8 cellular contexts compared by ENCODE assay signal in genomic region chr3:72155391-72156064, GRCh38.
DNase-seq lines count a peak whose midpoint lies in the region; ATAC-seq and TF ChIP-seq lines count a peak whose summit lies in the region.

No MANE protein-coding gene starts in this region.

- no peak overlapping the region for H3K4me3 ChIP-seq in HFF-Myc (replicated peaks; ENCODE audit: low read depth, low read length)
- H3K4me3 ChIP-seq in kidney epithelial cell (ENCODE audit: low read depth, low read length): no peak overlapping the region
- no peak overlapping the region for H3K4me3 ChIP-seq in stomach smooth muscle (ENCODE audit: low read length in 2 of 2)

- no peaks in the 10 kb centered on the region for H3K9me3 ChIP-seq in stomach smooth muscle (ENCODE audit: control insufficient read depth in 2 of 2, low read length in 2 of 2)

- H3K36me3 ChIP-seq in kidney epithelial cell (ENCODE audit: control insufficient read depth, insufficient read depth, low read length) (no peaks in the 10 kb centered on the region), stomach smooth muscle (ENCODE audit: control insufficient read depth in 2 of 2, insufficient read depth in 2 of 2, low read length in 2 of 2) (no peaks in the 10 kb centered on the region)

- peaks cover 28% of the 10 kb centered on the region for H3K4me1 ChIP-seq in stomach smooth muscle (ENCODE audit: control insufficient read depth, insufficient read depth, low read length)

- H3K27ac Mint-ChIP-seq in activated T-helper 1 cell treated with anti-CD3 and anti-CD28 coated beads, Interleukin-12 subunit alpha, Interleukin-12 subunit beta, Interleukin-2, Interleukin-4 antibody, amounts not matched to agents 30 ng/mL and 10 ng/mL and 1 ng/mL, durations not matched to agents 14 hours and 24 hours and 36 hours: no peak overlapping the region

- peaks cover 3% of the 10 kb centered on the region for H3K27me3 Mint-ChIP-seq in activated T-helper 1 cell treated with anti-CD3 and anti-CD28 coated beads, Interleukin-12 subunit alpha, Interleukin-12 subunit beta, Interleukin-2, Interleukin-4 antibody, amounts not matched to agents 30 ng/mL and 10 ng/mL and 1 ng/mL, durations not matched to agents 14 hours and 24 hours and 36 hours (ENCODE audit: insufficient read depth)

- no peaks in the 10 kb centered on the region for H3K9me3 Mint-ChIP-seq in activated T-helper 1 cell treated with anti-CD3 and anti-CD28 coated beads, Interleukin-12 subunit alpha, Interleukin-12 subunit beta, Interleukin-2, Interleukin-4 antibody, amounts not matched to agents 30 ng/mL and 10 ng/mL and 1 ng/mL, durations not matched to agents 14 hours and 24 hours and 36 hours

- no peak overlapping the region for H3K4me3 Mint-ChIP-seq in activated T-helper 1 cell treated with anti-CD3 and anti-CD28 coated beads, Interleukin-12 subunit alpha, Interleukin-12 subunit beta, Interleukin-2, Interleukin-4 antibody, amounts not matched to agents 30 ng/mL and 10 ng/mL and 1 ng/mL, durations not matched to agents 14 hours and 24 hours and 36 hours

- peak; percentile 99 for DNase-seq in HFF-Myc (ENCODE audit: extremely low read depth, low read depth)
- peak; percentile 89 for DNase-seq in astrocyte of the hippocampus (ENCODE audit: low read depth, low spot score)
- peak; percentile 82 for DNase-seq in kidney epithelial cell (ENCODE audit: low read depth)
- DNase-seq in activated T-helper 1 cell treated with anti-CD3 and anti-CD28 coated beads, Interleukin-12 subunit alpha, Interleukin-12 subunit beta, Interleukin-2, Interleukin-4 antibody, amounts not matched to agents 30 ng/mL and 10 ng/mL and 1 ng/mL, durations not matched to agents 14 hours and 24 hours and 36 hours (ENCODE audit: low spot score): no peak
- no peak for DNase-seq in activated effector memory CD4-positive, alpha-beta T cell treated with Interleukin-2 at 50 U/mL for 16 hours

- ATAC-seq in HG02763 (IDR thresholded peaks at IDR 0.05; ENCODE audit: unreplicated experiment): no peak
- ATAC-seq in HG03025 (IDR thresholded peaks at IDR 0.05; ENCODE audit: low FRiP score, unreplicated experiment): no peak

- TF ChIP-seq CTCF in HFF-Myc (IDR thresholded peaks at IDR 0.05; ENCODE audit: low read depth, low read length, missing control alignments) (no peak), kidney epithelial cell (IDR thresholded peaks at IDR 0.05; ENCODE audit: insufficient read depth, low read length, poor library complexity, severe bottlenecking) (no peak)

- H3K4me1 Mint-ChIP-seq in activated T-helper 1 cell treated with anti-CD3 and anti-CD28 coated beads, Interleukin-12 subunit alpha, Interleukin-12 subunit beta, Interleukin-2, Interleukin-4 antibody, amounts not matched to agents 30 ng/mL and 10 ng/mL and 1 ng/mL, durations not matched to agents 14 hours and 24 hours and 36 hours (ENCODE audit: low read depth): no peaks in the 10 kb centered on the region

- no peaks in the 10 kb centered on the region for H3K36me3 Mint-ChIP-seq in activated T-helper 1 cell treated with anti-CD3 and anti-CD28 coated beads, Interleukin-12 subunit alpha, Interleukin-12 subunit beta, Interleukin-2, Interleukin-4 antibody, amounts not matched to agents 30 ng/mL and 10 ng/mL and 1 ng/mL, durations not matched to agents 14 hours and 24 hours and 36 hours (ENCODE audit: low read depth)

- no peak overlapping the region for H3K9ac ChIP-seq in stomach smooth muscle (ENCODE audit: low read length in 2 of 2)

- intact Hi-C loops in activated T-helper 1 cell treated with anti-CD3 and anti-CD28 coated beads, Interleukin-12 subunit alpha, Interleukin-12 subunit beta, Interleukin-2, Interleukin-4 antibody, amounts not matched to agents 30 ng/mL and 10 ng/mL and 1 ng/mL, durations not matched to agents 14 hours and 24 hours and 36 hours (cut with micrococcal nuclease): no loop called here

- peak overlapping the region; percentile 41 for H3K27ac ChIP-seq in stomach smooth muscle (ENCODE audit: low read length)

- H3K27me3 ChIP-seq in kidney epithelial cell (ENCODE audit: control insufficient read depth, insufficient read depth, low read length): no peaks in the 10 kb centered on the region
- H3K27me3 ChIP-seq in stomach smooth muscle (ENCODE audit: control insufficient read depth in 1 of 2, insufficient read depth in 2 of 2, low read length in 2 of 2): no peaks in the 10 kb centered on the region

Comparison
In these comparisons a context has a peak if more than half of its experiments do, and no peak if none do; other contexts are left out.
1. DNase-seq: peak in HFF-Myc (single experiment), astrocyte of the hippocampus (single experiment) and kidney epithelial cell (single experiment); none in activated T-helper 1 cell treated with anti-CD3 and anti-CD28 coated beads, Interleukin-12 subunit alpha, Interleukin-12 subunit beta, Interleukin-2, Interleukin-4 antibody, amounts not matched to agents 30 ng/mL and 10 ng/mL and 1 ng/mL, durations not matched to agents 14 hours and 24 hours and 36 hours (single experiment) and activated effector memory CD4-positive, alpha-beta T cell treated with Interleukin-2 at 50 U/mL for 16 hours (single experiment).